Comparison of ENCODE assay signal across 26 cellular contexts in the genomic region with DNA sequence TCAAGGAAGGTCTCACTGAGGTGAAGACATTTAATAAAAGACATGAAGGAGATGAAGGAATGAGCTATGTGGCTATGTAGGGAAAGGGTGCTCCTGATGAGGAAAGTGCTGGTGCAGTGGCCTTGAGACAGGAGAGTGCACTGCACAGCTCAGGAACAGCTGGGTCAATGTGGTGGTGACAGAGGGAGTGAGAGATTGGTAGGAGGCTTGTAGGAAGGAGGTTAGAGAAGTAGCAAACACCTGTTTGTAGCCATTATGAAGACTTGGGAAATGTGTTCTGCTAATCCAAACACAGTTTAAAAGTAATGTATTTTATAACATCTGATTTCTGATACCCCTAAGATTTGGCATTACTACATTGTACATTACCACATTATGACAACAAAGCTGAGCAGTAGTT.
DNase-seq lines count a peak whose midpoint lies in the region; ATAC-seq, FAIRE-seq and TF ChIP-seq lines count a peak whose summit lies in the region.
"Had no signal": no experiment of that assay in that cellular context is flagged by ENCODE, and none has a peak within 500 bp of the region (broad histone marks: within the 10 kb centered on the region; RNA-seq: fewer than 3 reads in every experiment).

No MANE protein-coding gene starts in this region.

- H3K4me1 ChIP-seq in PC-3 (ENCODE audit: insufficient read depth, low read length) = peaks cover 79% of the 10 kb centered on the region
- H3K4me1 ChIP-seq in endothelial cell of umbilical vein (ENCODE audit: control insufficient read depth, extremely low read depth, insufficient read depth, low read length) = peaks cover 71% of the 10 kb centered on the region
- peaks cover 84% of the 10 kb centered on the region for H3K4me1 ChIP-seq in skeletal muscle satellite cell (ENCODE audit: control insufficient read depth, insufficient read depth, low read length)
- H3K4me1 ChIP-seq: lower lobe of right lung had no signal

- H3F3A ChIP-seq in PC-3 (ENCODE audit: low read length, unreplicated experiment) = peaks cover 18% of the 10 kb centered on the region

- no peak for DNase-seq in activated naive CD4-positive, alpha-beta T cell (lab: John Stamatoyannopoulos, UW)
- DNase-seq in PC-3 = no peak
- DNase-seq in endothelial cell of umbilical vein (ENCODE audit: low read depth, low spot score) = no peak
- DNase-seq in SHP77 treated with DMSO at 0.1 percent for 48 hours (lab: John Stamatoyannopoulos, UW) = no peak
- no peak for DNase-seq in naive thymus-derived CD8-positive, alpha-beta T cell
- DNase-seq: activated CD4-positive, alpha-beta T cell treated with anti-CD3 and anti-CD28 coated beads, Interleukin-2, amount 50 U/mL, for 1 hour; activated CD4-positive, CD25-positive, alpha-beta regulatory T cell; activated CD8-positive, alpha-beta memory T cell treated with anti-CD3 and anti-CD28 coated beads, Interleukin-2, amount 10 ng/mL, durations not matched to agents 7 days and 5 days; activated naive CD4-positive, alpha-beta T cell treated with anti-CD3 and anti-CD28 coated beads for 36 hours; CD4-positive, alpha-beta memory T cell; lower lobe of right lung; NCI-H1417 treated with DMSO at 0.1 percent for 48 hours; NCI-H2081 treated with DMSO at 0.1 percent for 48 hours; nephron progenitor cell; ovary; stimulated activated naive CD4-positive, alpha-beta T cell had no signal

- intact Hi-C loops in PC-3 (cut with micrococcal nuclease) = no loop called here
- intact Hi-C loops in endothelial cell of umbilical vein (cut with micrococcal nuclease) = loop anchor here (10.0 kb wide), 1 partner anchor 417 kb away; no protein-coding TSS in a partner anchor

- H2AFZ ChIP-seq in PC-3 (ENCODE audit: low read length) = no peak overlapping the region
- H2AFZ ChIP-seq in endothelial cell of umbilical vein (ENCODE audit: low read depth, low read length) = no peak overlapping the region
- H2AFZ ChIP-seq: hepatocyte had no signal

- CTCF ChIA-PET in PC-3 (lab: Charles Lee) = no interaction called here
- CTCF ChIA-PET in endothelial cell of umbilical vein (lab: Charles Lee) = interaction anchor here (1.3 to 7.2 kb wide), 2 partner anchors 20 to 111 kb away, joined by 3 to 42 read pairs; no protein-coding TSS in a partner anchor

- ATAC-seq in PC-3 (no peak), GM21576 (IDR thresholded peaks at IDR 0.05; ENCODE audit: unreplicated experiment) (no peak)
- ATAC-seq in naive thymus-derived CD8-positive, alpha-beta T cell = no peak
- ATAC-seq: lower lobe of right lung had no signal

- H3K9me1 ChIP-seq in endothelial cell of umbilical vein (replicated peaks; ENCODE audit: control insufficient read depth, extremely low read depth, insufficient read depth, low read length) = no peaks in the 10 kb centered on the region

- H3K36me3 ChIP-seq in PC-3 (ENCODE audit: low read depth, low read length) (no peaks in the 10 kb centered on the region), endothelial cell of umbilical vein (ENCODE audit: control insufficient read depth in 2 of 2, extremely low read depth in 1 of 2, insufficient read depth in 2 of 2, low read length in 2 of 2) (no peaks in the 10 kb centered on the region), skeletal muscle satellite cell (ENCODE audit: insufficient read depth, low read length) (no peaks in the 10 kb centered on the region)
- H3K36me3 ChIP-seq: lower lobe of right lung, ovary had no signal

- H3K9ac ChIP-seq in PC-3 (ENCODE audit: low read length) = no peak overlapping the region
- no peak overlapping the region for H3K9ac ChIP-seq in endothelial cell of umbilical vein (replicated peaks; ENCODE audit: extremely low read depth, insufficient read depth, low read length)
- H3K9ac ChIP-seq in skeletal muscle satellite cell (ENCODE audit: low read depth, low read length) = peak overlapping the region; percentile 83

- H3K4me1 Mint-ChIP-seq in activated naive CD4-positive, alpha-beta T cell treated with anti-CD3 and anti-CD28 coated beads, Interleukin-2, amount 50 U/mL, for 24 hours = peaks cover 95% of the 10 kb centered on the region
- peaks cover 5 to 29% (median 18%) of the 10 kb centered on the region in 4 donors for H3K4me1 Mint-ChIP-seq in naive thymus-derived CD8-positive, alpha-beta T cell
- H3K4me1 Mint-ChIP-seq: B cell had no signal

- no peak overlapping the region for H3K4me3 ChIP-seq in PC-3 (ENCODE audit: low read length)
- no peak overlapping the region for H3K4me3 ChIP-seq in endothelial cell of umbilical vein (replicated peaks in 1 of 3; ENCODE audit: insufficient read depth in 1 of 3, low read depth in 1 of 3, low read length in 3 of 3)
- no peak overlapping the region for H3K4me3 ChIP-seq in skeletal muscle satellite cell (ENCODE audit: low read length)
- H3K4me3 ChIP-seq: hepatocyte, lower lobe of right lung, ovary had no signal

- BruUV-seq in PC-3 (replicated peaks; lab: Mats Ljungman, UMichigan) = no TSS peak
- BruUV-seq in endothelial cell of umbilical vein (replicated peaks; lab: Mats Ljungman, UMichigan) = no TSS peak

- TF ChIP-seq POLR2A in endothelial cell of umbilical vein (IDR thresholded peaks at IDR 0.05; ENCODE audit: low read depth, low read length) = no peak

- no peaks in the 10 kb centered on the region for H3K9me3 ChIP-seq in PC-3 (ENCODE audit: low read length)
- H3K9me3 ChIP-seq in endothelial cell of umbilical vein (replicated peaks; ENCODE audit: control insufficient read depth, insufficient read depth, low read length) = no peaks in the 10 kb centered on the region
- no peaks in the 10 kb centered on the region for H3K9me3 ChIP-seq in skeletal muscle satellite cell (replicated peaks; ENCODE audit: low read length)
- H3K9me3 ChIP-seq: lower lobe of right lung, ovary had no signal

- no peaks in the 10 kb centered on the region for H3K9me2 ChIP-seq in PC-3 (replicated peaks; ENCODE audit: low read length)

- TF ChIP-seq CTCF in PC-3 (conservative IDR thresholded peaks at IDR 0.05; ENCODE audit: low read depth, low read length) = no peak
- no peak for TF ChIP-seq CTCF in endothelial cell of umbilical vein (IDR thresholded peaks at IDR 0.05; ENCODE audit: extremely low read depth in 1 of 2, insufficient read depth in 1 of 2, low read depth in 1 of 2, low read length in 2 of 2)

- peak overlapping the region; percentile 96 for H3K27ac ChIP-seq in PC-3 (ENCODE audit: low read length)
- peak overlapping the region; percentile 70 for H3K27ac ChIP-seq in endothelial cell of umbilical vein (ENCODE audit: insufficient read depth, low read depth, low read length)
- H3K27ac ChIP-seq: hepatocyte, HL-60, lower lobe of right lung, ovary had no signal

- peak overlapping the region; percentile 96 for H3K27ac Mint-ChIP-seq in activated naive CD4-positive, alpha-beta T cell treated with anti-CD3 and anti-CD28 coated beads, Interleukin-2, amount 50 U/mL, for 24 hours
- peak overlapping the region in 1 of 10 donors; percentile 8 for H3K27ac Mint-ChIP-seq in naive thymus-derived CD8-positive, alpha-beta T cell
- H3K27ac Mint-ChIP-seq: activated CD8-positive, alpha-beta memory T cell treated with anti-CD3 and anti-CD28 coated beads, Interleukin-2, amount 10 ng/mL, durations not matched to agents 7 days and 5 days; B cell; CD4-positive, alpha-beta memory T cell; nephron progenitor cell had no signal

- peaks cover 52% of the 10 kb centered on the region for H3K79me2 ChIP-seq in PC-3 (ENCODE audit: low read length)
- H3K79me2 ChIP-seq in endothelial cell of umbilical vein (ENCODE audit: control insufficient read depth, insufficient read depth, low read length) = peaks cover 9% of the 10 kb centered on the region
- H3K79me2 ChIP-seq: hepatocyte had no signal

- H4K20me1 ChIP-seq in PC-3 (ENCODE audit: low read length) (no peaks in the 10 kb centered on the region), endothelial cell of umbilical vein (replicated peaks; ENCODE audit: control insufficient read depth, extremely low read depth, insufficient read depth, low read length) (no peaks in the 10 kb centered on the region)

- dilution Hi-C loops in endothelial cell of umbilical vein (cut with MboI; ENCODE audit: extremely low pct_ligation_motif_present, low sequenced_read_pairs) = loop anchor here (10.0 kb wide), 1 partner anchor 133 kb away; no protein-coding TSS in a partner anchor

- POLR2A ChIA-PET in PC-3 (lab: Charles Lee; ENCODE audit: unreplicated experiment) = no interaction called here
- POLR2A ChIA-PET in endothelial cell of umbilical vein (lab: Charles Lee) = no interaction called here
- POLR2A ChIA-PET in naive thymus-derived CD8-positive, alpha-beta T cell (lab: Charles Lee) = no interaction called here

- no peak for FAIRE-seq in endothelial cell of umbilical vein (lab: Jason Lieb, UNC)
- FAIRE-seq: bronchial epithelial cell, GM12891, H54, TTC549 had no signal

- H3K36me3 Mint-ChIP-seq in activated naive CD4-positive, alpha-beta T cell treated with anti-CD3 and anti-CD28 coated beads, Interleukin-2, amount 50 U/mL, for 24 hours = peaks cover 2% of the 10 kb centered on the region
- H3K36me3 Mint-ChIP-seq in naive thymus-derived CD8-positive, alpha-beta T cell = no peaks in the 10 kb centered on the region
- H3K36me3 Mint-ChIP-seq: activated CD8-positive, alpha-beta memory T cell treated with anti-CD3 and anti-CD28 coated beads, Interleukin-2, amount 10 ng/mL, durations not matched to agents 7 days and 5 days; CD4-positive, alpha-beta memory T cell had no signal

- H3K27me3 ChIP-seq in PC-3 (ENCODE audit: low read length) (no peaks in the 10 kb centered on the region), endothelial cell of umbilical vein (ENCODE audit: control insufficient read depth in 2 of 2, insufficient read depth in 2 of 2, low read length in 2 of 2) (no peaks in the 10 kb centered on the region), skeletal muscle satellite cell (ENCODE audit: control insufficient read depth, insufficient read depth, low read length) (no peaks in the 10 kb centered on the region)
- H3K27me3 ChIP-seq: hepatocyte, ovary had no signal

- no peaks in the 10 kb centered on the region for H3K27me3 Mint-ChIP-seq in activated naive CD4-positive, alpha-beta T cell treated with anti-CD3 and anti-CD28 coated beads, Interleukin-2, amount 50 U/mL, for 24 hours
- H3K27me3 Mint-ChIP-seq in naive thymus-derived CD8-positive, alpha-beta T cell = peaks cover 0 to 9% (median 0%) of the 10 kb centered on the region in 5 donors

- H3K4me2 ChIP-seq in PC-3 (ENCODE audit: low read length) (no peak overlapping the region), endothelial cell of umbilical vein (ENCODE audit: insufficient read depth, low read length) (no peak overlapping the region), skeletal muscle satellite cell (ENCODE audit: low read length) (peak overlapping the region; percentile 81)
- H3K4me2 ChIP-seq: hepatocyte had no signal

- H3K4me3 Mint-ChIP-seq in activated naive CD4-positive, alpha-beta T cell treated with anti-CD3 and anti-CD28 coated beads, Interleukin-2, amount 50 U/mL, for 24 hours = peak overlapping the region; percentile 51
- no peak overlapping the region for H3K4me3 Mint-ChIP-seq in naive thymus-derived CD8-positive, alpha-beta T cell
- H3K4me3 Mint-ChIP-seq: activated CD8-positive, alpha-beta memory T cell treated with anti-CD3 and anti-CD28 coated beads, Interleukin-2, amount 10 ng/mL, durations not matched to agents 7 days and 5 days; activated naive CD4-positive, alpha-beta T cell treated with anti-CD3 and anti-CD28 coated beads for 36 hours; B cell; nephron progenitor cell had no signal

- no peaks in the 10 kb centered on the region for H3K9me3 Mint-ChIP-seq in activated naive CD4-positive, alpha-beta T cell treated with anti-CD3 and anti-CD28 coated beads, Interleukin-2, amount 50 U/mL, for 24 hours
- no peaks in the 10 kb centered on the region for H3K9me3 Mint-ChIP-seq in naive thymus-derived CD8-positive, alpha-beta T cell
- H3K9me3 Mint-ChIP-seq: activated naive CD4-positive, alpha-beta T cell treated with anti-CD3 and anti-CD28 coated beads for 36 hours; nephron progenitor cell had no signal
